10 cellular contexts compared by ENCODE assay signal in the genomic region with DNA sequence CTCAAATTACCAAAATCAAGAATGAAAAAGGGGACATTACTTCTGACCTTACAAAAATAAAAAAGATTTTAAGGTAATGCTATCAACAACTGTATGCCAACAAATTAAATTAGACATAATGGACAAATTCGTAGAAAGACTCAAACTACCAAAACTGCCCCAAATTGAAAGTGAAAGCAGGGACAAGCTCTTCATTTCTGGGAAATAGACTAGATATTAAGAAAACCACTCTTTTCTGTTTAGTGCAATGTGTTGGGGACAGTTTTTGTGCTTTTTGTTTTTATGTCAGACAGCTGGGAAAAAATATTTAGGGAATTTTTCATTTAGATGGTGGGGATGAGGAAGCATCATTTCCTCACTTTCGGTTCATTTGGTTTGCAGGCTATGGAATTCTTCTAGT. TPM values are rescaled to one million over a fixed set of nuclear protein-coding genes. Genes with fewer than 3 reads are reported as not detected.
A peak's percentile ranks its signal among the peaks of the same experiment; 100 is the strongest.
DNase-seq lines count a peak whose midpoint lies in the region; ATAC-seq and TF ChIP-seq lines count a peak whose summit lies in the region.
"Had no signal": no experiment of that assay in that cellular context is flagged by ENCODE, and none has a peak within 500 bp of the region (broad histone marks: within the 10 kb centered on the region; RNA-seq: fewer than 3 reads in every experiment).

No MANE protein-coding gene starts in this region.

- H3K4me1 ChIP-seq in heart right ventricle, result peaks cover 0 to 30% (median 6%) of the 10 kb centered on the region in 9 donors
- H3K4me1 ChIP-seq in transverse colon, result peaks cover 0 to 6% (median 2%) of the 10 kb centered on the region in 4 donors

- H3K36me3 Mint-ChIP-seq in activated naive CD8-positive, alpha-beta T cell treated with anti-CD3 and anti-CD28 coated beads, Interleukin-2, amount 10 ng/mL, durations not matched to agents 7 days and 5 days, result peaks cover 30% of the 10 kb centered on the region

- H3K27me3 ChIP-seq in heart right ventricle (no peaks in the 10 kb centered on the region), transverse colon (no peaks in the 10 kb centered on the region)

- DNase-seq in heart right ventricle, result no peak
- DNase-seq in Right ventricle myocardium inferior (ENCODE audit: missing footprints), result no peak
- no peak for DNase-seq in activated naive CD8-positive, alpha-beta T cell treated with anti-CD3 and anti-CD28 coated beads, Interleukin-2, amount 10 ng/mL, durations not matched to agents 7 days and 5 days
- peak; percentile 51 for DNase-seq in medulla oblongata (ENCODE audit: extremely low spot score)
- DNase-seq in transverse colon, result no peak
- DNase-seq in NCI-H510A (lab: John Stamatoyannopoulos, UW), result no peak
- no peak for DNase-seq in foreskin melanocyte
- DNase-seq in posterior cingulate gyrus, result no peak
- DNase-seq: anterior cingulate cortex, NCI-H2029 had no signal

- whole genome bisulfite sequencing in heart right ventricle, 2 donors, result 35 to 49% methylated on average over 2 of the region's 2 CpGs
- WGBS in transverse colon (ENCODE audit: low coverage in 1 of 2), 2 donors, result 58 to 65% methylated on average over 2 of the region's 2 CpGs

- peak overlapping the region in 9 of 10 donors; percentile 26 to 86 (median 63) for H3K27ac ChIP-seq in heart right ventricle
- H3K27ac ChIP-seq in transverse colon, result peak overlapping the region in 3 of 4 donors; percentile 4 to 54 (median 49)

- H3K9me3 ChIP-seq in heart right ventricle (peaks cover 0 to 16% (median 3%) of the 10 kb centered on the region in 11 donors), transverse colon (no peaks in the 10 kb centered on the region)

- TF ChIP-seq POLR2A in transverse colon (IDR thresholded peaks at IDR 0.05), result no peak

- intact Hi-C loops in heart right ventricle (cut with DNase I) (loop anchor here in 1 of 10 donors (5.0 kb wide), 1 partner anchor 48 kb away; a partner anchor contains a TSS), Right ventricle myocardium inferior (cut with DNase I) (no loop called here), transverse colon (cut with DNase I; ENCODE audit: low total_unique reads) (no loop called here), posterior cingulate gyrus (cut with DNase I) (no loop called here)

- H3K27ac Mint-ChIP-seq in activated naive CD8-positive, alpha-beta T cell treated with anti-CD3 and anti-CD28 coated beads, Interleukin-2, amount 10 ng/mL, durations not matched to agents 7 days and 5 days, result peak overlapping the region; percentile 95

- H3K4me1 Mint-ChIP-seq in activated naive CD8-positive, alpha-beta T cell treated with anti-CD3 and anti-CD28 coated beads, Interleukin-2, amount 10 ng/mL, durations not matched to agents 7 days and 5 days, result peaks cover 25% of the 10 kb centered on the region

- ATAC-seq in heart right ventricle, result peak in 2 of 8 donors; percentile 5 to 15
- ATAC-seq in Right ventricle myocardium inferior, result no peak
- ATAC-seq in activated naive CD8-positive, alpha-beta T cell treated with anti-CD3 and anti-CD28 coated beads, Interleukin-2, amount 10 ng/mL, durations not matched to agents 7 days and 5 days (ENCODE audit: low read depth), result no peak

- no peak for TF ChIP-seq CTCF in heart right ventricle (IDR thresholded peaks at IDR 0.05)
- no peak for TF ChIP-seq CTCF in transverse colon (IDR thresholded peaks at IDR 0.05)

- H3K36me3 ChIP-seq in heart right ventricle (no peaks in the 10 kb centered on the region), transverse colon (no peaks in the 10 kb centered on the region)

- no peaks in the 10 kb centered on the region for H3K27me3 Mint-ChIP-seq in activated naive CD8-positive, alpha-beta T cell treated with anti-CD3 and anti-CD28 coated beads, Interleukin-2, amount 10 ng/mL, durations not matched to agents 7 days and 5 days

- POLR2A ChIA-PET in activated naive CD8-positive, alpha-beta T cell treated with anti-CD3 and anti-CD28 coated beads, Interleukin-2, amount 10 ng/mL, durations not matched to agents 7 days and 5 days (lab: Charles Lee), result interaction anchor here (0.8 to 3.9 kb wide), 4 partner anchors 16 to 68 kb away, joined by 3 to 15 read pairs (median 3); a partner anchor contains a TSS

- in situ Hi-C loops in transverse colon (cut with MboI; ENCODE audit: low pct_ligation_motif_present in 1 of 4, low pct_unique_long_range_greater_than_20kb in 1 of 4, low sequenced_read_pairs in 3 of 4), result no loop called here

- peak overlapping the region; percentile 82 for H3K4me3 Mint-ChIP-seq in activated naive CD8-positive, alpha-beta T cell treated with anti-CD3 and anti-CD28 coated beads, Interleukin-2, amount 10 ng/mL, durations not matched to agents 7 days and 5 days

- H3K4me3 ChIP-seq in heart right ventricle, result peak overlapping the region in 9 of 10 donors; percentile 11 to 57 (median 43)
- peak overlapping the region in 2 of 4 donors; percentile 14 to 37 for H3K4me3 ChIP-seq in transverse colon

- TF ChIP-seq EP300 in transverse colon (IDR thresholded peaks at IDR 0.05; ENCODE audit: low read depth), result no peak

- peaks cover 11% of the 10 kb centered on the region for H3K9me3 Mint-ChIP-seq in activated naive CD8-positive, alpha-beta T cell treated with anti-CD3 and anti-CD28 coated beads, Interleukin-2, amount 10 ng/mL, durations not matched to agents 7 days and 5 days

RNA-seq across cellular contexts. Expression of a gene that starts 4.9 kb away (rescaled TPM):
- total RNA-seq in heart right ventricle (100 to 1,000 TPM in 1 of 10 donors, 10 to 100 TPM in 2, 1 to 10 TPM in 7; 4.1 to 119 (median 9.0) TPM), Right ventricle myocardium inferior (8.3 TPM), transverse colon (10 to 100 TPM in 3 of 4 donors, 1 to 10 TPM in 1; 3.0 to 50.2 (median 23.2) TPM)
- polyA plus RNA-seq in heart right ventricle, result 10 to 100 TPM in 1 of 2 donors, 1 to 10 TPM in 1; 5.8 to 10.2 TPM
- 100 to 1,000 TPM; 150 to 160 TPM for total RNA-seq in activated naive CD8-positive, alpha-beta T cell treated with anti-CD3 and anti-CD28 coated beads, Interleukin-2, amount 10 ng/mL, durations not matched to agents 7 days and 5 days

RNA-seq across cellular contexts. Expression of a gene that starts 47.3 kb away (rescaled TPM):
- total RNA-seq in heart right ventricle, result 10 to 100 TPM in 1 of 10 donors, 1 to 10 TPM in 9; 1.6 to 21.6 (median 6.3) TPM
- 1 to 10 TPM; 2.9 to 5.8 TPM for polyA plus RNA-seq in heart right ventricle
- total RNA-seq in Right ventricle myocardium inferior, result 9.3 TPM
- 10 to 100 TPM; 45.9 to 50.7 TPM for total RNA-seq in activated naive CD8-positive, alpha-beta T cell treated with anti-CD3 and anti-CD28 coated beads, Interleukin-2, amount 10 ng/mL, durations not matched to agents 7 days and 5 days
- total RNA-seq in transverse colon, result 100 to 1,000 TPM in 1 of 4 donors, 10 to 100 TPM in 2, 1 to 10 TPM in 1; 5.4 to 102 (median 55.2) TPM

RNA-seq across cellular contexts. Expression of a gene that starts 56.0 kb away (rescaled TPM):
- total RNA-seq in heart right ventricle (10 to 100 TPM in 4 of 10 donors, 1 to 10 TPM in 6; 6.0 to 67.3 (median 9.1) TPM), Right ventricle myocardium inferior (13.1 TPM), transverse colon (10 to 100 TPM; 13.7 to 77.5 (median 56.1) TPM)
- polyA plus RNA-seq in heart right ventricle, result 10 to 100 TPM; 12.6 to 51.7 TPM
- total RNA-seq in activated naive CD8-positive, alpha-beta T cell treated with anti-CD3 and anti-CD28 coated beads, Interleukin-2, amount 10 ng/mL, durations not matched to agents 7 days and 5 days, result 100 to 1,000 TPM; 170 to 179 TPM
